1 cellular context compared by ENCODE assay signal in genomic region chr9:120714088-120714845, GRCh38.
TF ChIP-seq lines count a peak whose summit lies in the region.

Gene MEGF9, minus strand, starts transcription at chr9:120714470. Its CDS starts 112 bp downstream, at chr9:120714358.

TF ChIP-seq in HEK293, 187 proteins besides CTCF, POLR2A, EP300 and RAD21 (continued from another document and continues in another):
- TF ChIP-seq, protein P1, sequence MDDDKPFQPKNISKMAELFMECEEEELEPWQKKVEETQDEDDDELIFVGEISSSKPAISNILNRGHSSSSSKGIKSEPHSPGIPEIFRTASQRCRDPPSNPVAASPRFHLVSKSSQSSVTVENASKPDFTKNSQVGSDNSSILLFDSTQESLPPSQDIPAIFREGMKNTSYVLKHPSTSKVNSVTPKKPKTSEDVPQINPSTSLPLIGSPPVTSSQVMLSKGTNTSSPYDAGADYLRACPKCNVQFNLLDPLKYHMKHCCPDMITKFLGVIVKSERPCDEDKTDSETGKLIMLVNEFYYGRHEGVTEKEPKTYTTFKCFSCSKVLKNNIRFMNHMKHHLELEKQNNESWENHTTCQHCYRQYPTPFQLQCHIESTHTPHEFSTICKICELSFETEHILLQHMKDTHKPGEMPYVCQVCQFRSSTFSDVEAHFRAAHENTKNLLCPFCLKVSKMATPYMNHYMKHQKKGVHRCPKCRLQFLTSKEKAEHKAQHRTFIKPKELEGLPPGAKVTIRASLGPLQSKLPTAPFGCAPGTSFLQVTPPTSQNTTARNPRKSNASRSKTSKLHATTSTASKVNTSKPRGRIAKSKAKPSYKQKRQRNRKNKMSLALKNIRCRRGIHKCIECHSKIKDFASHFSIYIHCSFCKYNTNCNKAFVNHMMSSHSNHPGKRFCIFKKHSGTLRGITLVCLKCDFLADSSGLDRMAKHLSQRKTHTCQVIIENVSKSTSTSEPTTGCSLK (tag by site-specific recombination; IDR thresholded peaks at IDR 0.05): no peak
- TF ChIP-seq, protein P2, sequence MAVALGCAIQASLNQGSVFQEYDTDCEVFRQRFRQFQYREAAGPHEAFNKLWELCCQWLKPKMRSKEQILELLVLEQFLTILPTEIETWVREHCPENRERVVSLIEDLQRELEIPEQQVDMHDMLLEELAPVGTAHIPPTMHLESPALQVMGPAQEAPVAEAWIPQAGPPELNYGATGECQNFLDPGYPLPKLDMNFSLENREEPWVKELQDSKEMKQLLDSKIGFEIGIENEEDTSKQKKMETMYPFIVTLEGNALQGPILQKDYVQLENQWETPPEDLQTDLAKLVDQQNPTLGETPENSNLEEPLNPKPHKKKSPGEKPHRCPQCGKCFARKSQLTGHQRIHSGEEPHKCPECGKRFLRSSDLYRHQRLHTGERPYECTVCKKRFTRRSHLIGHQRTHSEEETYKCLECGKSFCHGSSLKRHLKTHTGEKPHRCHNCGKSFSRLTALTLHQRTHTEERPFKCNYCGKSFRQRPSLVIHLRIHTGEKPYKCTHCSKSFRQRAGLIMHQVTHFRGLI (tag by site-specific recombination; IDR thresholded peaks at IDR 0.05): peak; percentile 49; the same call in 1 of the 2 replicates
- TF ChIP-seq ZNF610 (tag by site-specific recombination; IDR thresholded peaks at IDR 0.05; ENCODE audit: borderline replicate concordance) (0 out of 2 replicates have a peak, but pooled peaks have one; percentile 28), ZNF596 (tag by site-specific recombination; IDR thresholded peaks at IDR 0.05) (no peak), ZNF747 (tag by site-specific recombination; IDR thresholded peaks at IDR 0.05) (no peak), SP2 (tag by site-specific recombination; IDR thresholded peaks at IDR 0.05) (peak; percentile 91), ZNF692 (tag by site-specific recombination; IDR thresholded peaks at IDR 0.05) (peak; percentile 85), KLF16 (tag by site-specific recombination; IDR thresholded peaks at IDR 0.05) (no peak), KLF10 (tag by site-specific recombination; IDR thresholded peaks at IDR 0.05) (no peak; the same call in 1 of the 2 replicates), ZNF292 (tag by site-specific recombination; IDR thresholded peaks at IDR 0.05; ENCODE audit: borderline replicate concordance, low read depth) (no peak), ZSCAN4 (tag by site-specific recombination; IDR thresholded peaks at IDR 0.05) (no peak), PATZ1 (tag by site-specific recombination; IDR thresholded peaks at IDR 0.05) (0 out of 2 replicates have a peak, but pooled peaks have one; percentile 41), GLI2 (tag by site-specific recombination; IDR thresholded peaks at IDR 0.05; ENCODE audit: borderline replicate concordance, low read depth) (no peak), WT1 (tag by site-specific recombination; IDR thresholded peaks at IDR 0.05) (no peak), SALL2 (tag by site-specific recombination; IDR thresholded peaks at IDR 0.05; ENCODE audit: borderline replicate concordance) (no peak), ZNF26 (tag by site-specific recombination; IDR thresholded peaks at IDR 0.05) (no peak), SP7 (tag by site-specific recombination; IDR thresholded peaks at IDR 0.05) (peak; percentile 29; the same call in 1 of the 2 replicates), ZNF776 (tag by site-specific recombination; IDR thresholded peaks at IDR 0.05; ENCODE audit: borderline replicate concordance) (no peak), ZBTB49 (tag by site-specific recombination; IDR thresholded peaks at IDR 0.05; ENCODE audit: low read depth) (no peak), OSR2 (tag by site-specific recombination; IDR thresholded peaks at IDR 0.05) (no peak), ZNF341 (tag by site-specific recombination; IDR thresholded peaks at IDR 0.05; ENCODE audit: low read depth) (no peak), KLF1 (tag by site-specific recombination; IDR thresholded peaks at IDR 0.05) (no peak), ZNF138 (tag by site-specific recombination; IDR thresholded peaks at IDR 0.05; ENCODE audit: borderline replicate concordance) (no peak), PRDM1 (tag by site-specific recombination; IDR thresholded peaks at IDR 0.05) (no peak), ZNF366 (tag by site-specific recombination; conservative IDR thresholded peaks at IDR 0.05) (no peak), ZNF37A (tag by site-specific recombination; IDR thresholded peaks at IDR 0.05) (no peak), ZNF664 (tag by site-specific recombination; IDR thresholded peaks at IDR 0.05) (no peak), RBAK (tag by site-specific recombination; IDR thresholded peaks at IDR 0.05) (no peak), ZNF561 (tag by site-specific recombination; IDR thresholded peaks at IDR 0.05; ENCODE audit: borderline replicate concordance) (peak; percentile 28; the same call in 1 of the 2 replicates), ZNF404 (tag by site-specific recombination; IDR thresholded peaks at IDR 0.05) (no peak), ZSCAN16 (tag by site-specific recombination; IDR thresholded peaks at IDR 0.05) (0 out of 2 replicates have a peak, but pooled peaks have one; percentile 30), SP3 (tag by site-specific recombination; IDR thresholded peaks at IDR 0.05) (peak; percentile 79), ZNF521 (tag by site-specific recombination; IDR thresholded peaks at IDR 0.05) (no peak), FEZF1 (tag by site-specific recombination; IDR thresholded peaks at IDR 0.05) (no peak), ZNF311 (tag by site-specific recombination; IDR thresholded peaks at IDR 0.05; ENCODE audit: borderline replicate concordance) (no peak), ZNF2 (tag by site-specific recombination; IDR thresholded peaks at IDR 0.05) (no peak), ZNF514 (tag by site-specific recombination; IDR thresholded peaks at IDR 0.05) (no peak), ZNF354C (tag by site-specific recombination; IDR thresholded peaks at IDR 0.05; ENCODE audit: borderline replicate concordance, low read depth) (no peak), ZNF350 (tag by site-specific recombination; IDR thresholded peaks at IDR 0.05) (no peak), ZBTB8A (tag by site-specific recombination; IDR thresholded peaks at IDR 0.05) (peak; percentile 99), BCL11A (tag by site-specific recombination; IDR thresholded peaks at IDR 0.05; ENCODE audit: low read depth) (no peak)
- TF ChIP-seq, protein P3, sequence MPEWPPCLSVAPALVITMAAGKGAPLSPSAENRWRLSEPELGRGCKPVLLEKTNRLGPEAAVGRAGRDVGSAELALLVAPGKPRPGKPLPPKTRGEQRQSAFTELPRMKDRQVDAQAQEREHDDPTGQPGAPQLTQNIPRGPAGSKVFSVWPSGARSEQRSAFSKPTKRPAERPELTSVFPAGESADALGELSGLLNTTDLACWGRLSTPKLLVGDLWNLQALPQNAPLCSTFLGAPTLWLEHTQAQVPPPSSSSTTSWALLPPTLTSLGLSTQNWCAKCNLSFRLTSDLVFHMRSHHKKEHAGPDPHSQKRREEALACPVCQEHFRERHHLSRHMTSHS (tag by site-specific recombination; IDR thresholded peaks at IDR 0.05): no peak
- TF ChIP-seq, protein P4, sequence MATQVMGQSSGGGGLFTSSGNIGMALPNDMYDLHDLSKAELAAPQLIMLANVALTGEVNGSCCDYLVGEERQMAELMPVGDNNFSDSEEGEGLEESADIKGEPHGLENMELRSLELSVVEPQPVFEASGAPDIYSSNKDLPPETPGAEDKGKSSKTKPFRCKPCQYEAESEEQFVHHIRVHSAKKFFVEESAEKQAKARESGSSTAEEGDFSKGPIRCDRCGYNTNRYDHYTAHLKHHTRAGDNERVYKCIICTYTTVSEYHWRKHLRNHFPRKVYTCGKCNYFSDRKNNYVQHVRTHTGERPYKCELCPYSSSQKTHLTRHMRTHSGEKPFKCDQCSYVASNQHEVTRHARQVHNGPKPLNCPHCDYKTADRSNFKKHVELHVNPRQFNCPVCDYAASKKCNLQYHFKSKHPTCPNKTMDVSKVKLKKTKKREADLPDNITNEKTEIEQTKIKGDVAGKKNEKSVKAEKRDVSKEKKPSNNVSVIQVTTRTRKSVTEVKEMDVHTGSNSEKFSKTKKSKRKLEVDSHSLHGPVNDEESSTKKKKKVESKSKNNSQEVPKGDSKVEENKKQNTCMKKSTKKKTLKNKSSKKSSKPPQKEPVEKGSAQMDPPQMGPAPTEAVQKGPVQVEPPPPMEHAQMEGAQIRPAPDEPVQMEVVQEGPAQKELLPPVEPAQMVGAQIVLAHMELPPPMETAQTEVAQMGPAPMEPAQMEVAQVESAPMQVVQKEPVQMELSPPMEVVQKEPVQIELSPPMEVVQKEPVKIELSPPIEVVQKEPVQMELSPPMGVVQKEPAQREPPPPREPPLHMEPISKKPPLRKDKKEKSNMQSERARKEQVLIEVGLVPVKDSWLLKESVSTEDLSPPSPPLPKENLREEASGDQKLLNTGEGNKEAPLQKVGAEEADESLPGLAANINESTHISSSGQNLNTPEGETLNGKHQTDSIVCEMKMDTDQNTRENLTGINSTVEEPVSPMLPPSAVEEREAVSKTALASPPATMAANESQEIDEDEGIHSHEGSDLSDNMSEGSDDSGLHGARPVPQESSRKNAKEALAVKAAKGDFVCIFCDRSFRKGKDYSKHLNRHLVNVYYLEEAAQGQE (tag by site-specific recombination; IDR thresholded peaks at IDR 0.05): no peak
- TF ChIP-seq, protein P5, sequence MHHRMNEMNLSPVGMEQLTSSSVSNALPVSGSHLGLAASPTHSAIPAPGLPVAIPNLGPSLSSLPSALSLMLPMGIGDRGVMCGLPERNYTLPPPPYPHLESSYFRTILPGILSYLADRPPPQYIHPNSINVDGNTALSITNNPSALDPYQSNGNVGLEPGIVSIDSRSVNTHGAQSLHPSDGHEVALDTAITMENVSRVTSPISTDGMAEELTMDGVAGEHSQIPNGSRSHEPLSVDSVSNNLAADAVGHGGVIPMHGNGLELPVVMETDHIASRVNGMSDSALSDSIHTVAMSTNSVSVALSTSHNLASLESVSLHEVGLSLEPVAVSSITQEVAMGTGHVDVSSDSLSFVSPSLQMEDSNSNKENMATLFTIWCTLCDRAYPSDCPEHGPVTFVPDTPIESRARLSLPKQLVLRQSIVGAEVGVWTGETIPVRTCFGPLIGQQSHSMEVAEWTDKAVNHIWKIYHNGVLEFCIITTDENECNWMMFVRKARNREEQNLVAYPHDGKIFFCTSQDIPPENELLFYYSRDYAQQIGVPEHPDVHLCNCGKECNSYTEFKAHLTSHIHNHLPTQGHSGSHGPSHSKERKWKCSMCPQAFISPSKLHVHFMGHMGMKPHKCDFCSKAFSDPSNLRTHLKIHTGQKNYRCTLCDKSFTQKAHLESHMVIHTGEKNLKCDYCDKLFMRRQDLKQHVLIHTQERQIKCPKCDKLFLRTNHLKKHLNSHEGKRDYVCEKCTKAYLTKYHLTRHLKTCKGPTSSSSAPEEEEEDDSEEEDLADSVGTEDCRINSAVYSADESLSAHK (tag by site-specific recombination; IDR thresholded peaks at IDR 0.05): no peak
